Comparison of ENCODE assay signal across 1 cellular context in the genomic region with DNA sequence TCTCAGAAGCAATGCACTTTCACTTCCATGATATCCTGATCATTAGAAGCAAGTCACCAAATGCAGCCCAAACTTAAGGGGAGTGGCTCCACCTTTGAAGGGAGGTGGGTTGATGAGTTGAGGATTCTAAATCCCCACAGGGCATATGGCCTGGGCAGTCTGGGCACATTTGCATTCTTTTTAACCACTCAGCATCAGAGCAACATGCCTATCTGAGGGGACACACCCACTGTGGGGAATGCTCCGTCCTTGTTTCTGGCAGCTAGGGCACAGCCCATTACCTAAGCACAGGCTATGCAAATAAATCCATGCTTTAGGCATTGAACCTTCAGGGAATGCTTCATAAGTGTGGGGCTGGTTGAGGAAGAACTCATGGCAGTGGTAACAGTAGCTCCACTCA.
TF ChIP-seq lines count a peak whose summit lies in the region.

No MANE protein-coding gene starts in this region.

TF ChIP-seq in SK-N-SH, 30 proteins besides CTCF, POLR2A, EP300 and RAD21:
- TF ChIP-seq POLR2AphosphoS5 (IDR thresholded peaks at IDR 0.05; ENCODE audit: low read depth, low read length), result no peak
- TF ChIP-seq RFX5 (IDR thresholded peaks at IDR 0.05; ENCODE audit: low read length), result no peak
- no peak for TF ChIP-seq REST (IDR thresholded peaks at IDR 0.05; ENCODE audit: low read depth, low read length)
- TF ChIP-seq CHD2 (IDR thresholded peaks at IDR 0.05; ENCODE audit: low read length, partially characterized antibody), result no peak
- TF ChIP-seq MEF2A (IDR thresholded peaks at IDR 0.05; ENCODE audit: borderline replicate concordance, low read depth), result no peak
- no peak for TF ChIP-seq FOXJ3 (CRISPR knock-in tag; IDR thresholded peaks at IDR 0.05)
